8 cellular contexts compared by ENCODE assay signal in the genomic region with DNA sequence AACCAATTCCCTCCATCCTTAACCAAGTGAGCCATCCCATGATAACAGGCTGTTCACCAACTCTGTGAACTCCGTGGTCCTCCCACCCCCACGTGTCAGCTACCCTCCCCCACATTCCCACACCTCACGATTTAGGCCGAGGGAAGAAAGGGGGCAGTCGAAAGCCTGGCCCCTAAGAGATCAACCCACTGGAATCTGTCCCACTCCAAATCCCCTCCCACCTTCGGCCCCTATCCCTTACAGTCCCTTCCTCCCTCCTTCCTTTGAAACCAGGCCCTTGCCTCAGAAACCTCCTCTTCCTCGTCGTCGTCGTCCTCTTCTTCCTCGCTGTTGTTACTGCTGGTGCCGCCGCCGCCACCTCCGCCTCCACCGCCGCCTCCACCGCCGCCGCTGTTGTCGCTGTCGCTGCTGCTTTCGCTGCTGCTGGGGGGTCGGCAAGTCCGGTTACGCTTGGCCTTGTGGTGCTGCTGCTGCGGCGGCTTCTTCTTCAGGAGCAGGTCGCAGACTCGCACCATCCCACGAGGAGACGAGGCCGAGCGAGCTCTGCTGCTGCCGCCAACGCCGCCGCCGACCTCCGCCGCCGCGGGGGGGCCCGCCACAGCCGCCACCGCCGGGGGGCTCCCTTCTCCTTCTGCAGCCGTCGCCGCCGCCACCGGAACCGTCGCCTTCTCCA. TPM values are rescaled to one million over a fixed set of nuclear protein-coding genes. Genes with fewer than 3 reads are reported as not detected.
A peak's percentile ranks its signal among the peaks of the same experiment; 100 is the strongest.
DNase-seq lines count a peak whose midpoint lies in the region; ATAC-seq and TF ChIP-seq lines count a peak whose summit lies in the region.

No MANE protein-coding gene starts in this region.

- peak overlapping the region; percentile 99 for H3K4me3 ChIP-seq in fibroblast of villous mesenchyme (ENCODE audit: low read depth, low read length)

- H3K27ac Mint-ChIP-seq in activated CD8-positive, alpha-beta T cell treated with anti-CD3 and anti-CD28 coated beads, Interleukin-2, amount 10 ng/mL, durations not matched to agents 7 days and 5 days = peak overlapping the region; percentile 100

- peak overlapping the region; percentile 99 for H3K4me3 Mint-ChIP-seq in activated CD8-positive, alpha-beta T cell treated with anti-CD3 and anti-CD28 coated beads, Interleukin-2, amount 10 ng/mL, durations not matched to agents 7 days and 5 days

- 0 out of 2 replicates have a peak, but pooled peaks have one; percentile 16 for TF ChIP-seq EP300 in Ishikawa (IDR thresholded peaks at IDR 0.05; ENCODE audit: borderline replicate concordance)

- ATAC-seq in GM21723 (IDR thresholded peaks at IDR 0.05; ENCODE audit: unreplicated experiment) = peak; percentile 40
- ATAC-seq in activated CD8-positive, alpha-beta T cell treated with anti-CD3 and anti-CD28 coated beads, Interleukin-2, amount 10 ng/mL, durations not matched to agents 7 days and 5 days = peak; percentile 32

- POLR2A ChIA-PET in activated CD8-positive, alpha-beta T cell treated with anti-CD3 and anti-CD28 coated beads, Interleukin-2, amount 10 ng/mL, durations not matched to agents 7 days and 5 days (lab: Charles Lee) = interaction anchor here (0.5 to 4.7 kb wide), 14 partner anchors 8 to 880 kb away, joined by 3 to 31 read pairs (median 3); partner anchors contain the start of gene COX18

- peaks cover 23% of the 10 kb centered on the region for H3K36me3 Mint-ChIP-seq in activated CD8-positive, alpha-beta T cell treated with anti-CD3 and anti-CD28 coated beads, Interleukin-2, amount 10 ng/mL, durations not matched to agents 7 days and 5 days (ENCODE audit: low read depth)

- peak; percentile 38; the same call in 1 of the 2 replicates for TF ChIP-seq RAD21 in Ishikawa (IDR thresholded peaks at IDR 0.05; ENCODE audit: low read depth)

- CTCF ChIA-PET in activated CD8-positive, alpha-beta T cell treated with anti-CD3 and anti-CD28 coated beads, Interleukin-2, amount 10 ng/mL, durations not matched to agents 7 days and 5 days (lab: Charles Lee) = interaction anchor here (0.6 to 4.6 kb wide), 24 partner anchors 10 to 219 kb away, joined by 3 to 39 read pairs (median 8); partner anchors contain the start of gene COX18

- peak in 2 of 3 donors; percentile 4 to 27 for DNase-seq in stimulated activated CD4-positive, alpha-beta T cell treated with anti-CD3 and anti-CD28 coated beads, Interleukin-12 subunit alpha, Interleukin-12 subunit beta, amount 100 ng/mL, for 48 hours (ENCODE audit: low read depth in 2 of 3, low spot score in 1 of 3)
- no peak for DNase-seq in stimulated activated CD4-positive, alpha-beta T cell treated with anti-CD3 and anti-CD28 coated beads, Interleukin-12 subunit alpha, Interleukin-12 subunit beta, amount 100 ng/mL, for 4 hours
- no peak for DNase-seq in activated CD8-positive, alpha-beta T cell treated with anti-CD3 and anti-CD28 coated beads, Interleukin-2, amount 10 ng/mL, durations not matched to agents 7 days and 5 days
- peak; percentile 53 for DNase-seq in fibroblast of villous mesenchyme (ENCODE audit: low read depth)
- peak in 36 of 56 donors; percentile 8 to 93 (median 57) for DNase-seq in nucleus accumbens (lab: John Stamatoyannopoulos, UW)
- no peak for DNase-seq in NCI-H1694 (lab: John Stamatoyannopoulos, UW)

- H3K27me3 Mint-ChIP-seq in activated CD8-positive, alpha-beta T cell treated with anti-CD3 and anti-CD28 coated beads, Interleukin-2, amount 10 ng/mL, durations not matched to agents 7 days and 5 days (ENCODE audit: low read depth) = no peaks in the 10 kb centered on the region

- H3K4me1 Mint-ChIP-seq in activated CD8-positive, alpha-beta T cell treated with anti-CD3 and anti-CD28 coated beads, Interleukin-2, amount 10 ng/mL, durations not matched to agents 7 days and 5 days (ENCODE audit: low read depth) = peaks cover 49% of the 10 kb centered on the region

- TF ChIP-seq CTCF in fibroblast of villous mesenchyme (IDR thresholded peaks at IDR 0.05; ENCODE audit: insufficient read depth, low read depth, low read length) = no peak

- no peaks in the 10 kb centered on the region for H3K9me3 Mint-ChIP-seq in activated CD8-positive, alpha-beta T cell treated with anti-CD3 and anti-CD28 coated beads, Interleukin-2, amount 10 ng/mL, durations not matched to agents 7 days and 5 days (ENCODE audit: insufficient read depth)

TF ChIP-seq in Ishikawa, 13 proteins besides CTCF, POLR2A, EP300 and RAD21:
- TF ChIP-seq TCF12 (IDR thresholded peaks at IDR 0.05; ENCODE audit: low read depth) (no peak), USF1 (IDR thresholded peaks at IDR 0.05) (no peak), EGR1 (IDR thresholded peaks at IDR 0.05) (no peak), FOXM1 (IDR thresholded peaks at IDR 0.05; ENCODE audit: borderline replicate concordance, low read depth) (no peak), NFIC (IDR thresholded peaks at IDR 0.05) (no peak), TAF1 (IDR thresholded peaks at IDR 0.05; ENCODE audit: low read depth) (no peak), CEBPB (IDR thresholded peaks at IDR 0.05) (no peak), TEAD4 (IDR thresholded peaks at IDR 0.05) (no peak), ZBTB7A (IDR thresholded peaks at IDR 0.05; ENCODE audit: low read depth) (no peak), MAX (IDR thresholded peaks at IDR 0.05) (no peak; the same call in 1 of the 2 replicates)
- TF ChIP-seq, protein P1, sequence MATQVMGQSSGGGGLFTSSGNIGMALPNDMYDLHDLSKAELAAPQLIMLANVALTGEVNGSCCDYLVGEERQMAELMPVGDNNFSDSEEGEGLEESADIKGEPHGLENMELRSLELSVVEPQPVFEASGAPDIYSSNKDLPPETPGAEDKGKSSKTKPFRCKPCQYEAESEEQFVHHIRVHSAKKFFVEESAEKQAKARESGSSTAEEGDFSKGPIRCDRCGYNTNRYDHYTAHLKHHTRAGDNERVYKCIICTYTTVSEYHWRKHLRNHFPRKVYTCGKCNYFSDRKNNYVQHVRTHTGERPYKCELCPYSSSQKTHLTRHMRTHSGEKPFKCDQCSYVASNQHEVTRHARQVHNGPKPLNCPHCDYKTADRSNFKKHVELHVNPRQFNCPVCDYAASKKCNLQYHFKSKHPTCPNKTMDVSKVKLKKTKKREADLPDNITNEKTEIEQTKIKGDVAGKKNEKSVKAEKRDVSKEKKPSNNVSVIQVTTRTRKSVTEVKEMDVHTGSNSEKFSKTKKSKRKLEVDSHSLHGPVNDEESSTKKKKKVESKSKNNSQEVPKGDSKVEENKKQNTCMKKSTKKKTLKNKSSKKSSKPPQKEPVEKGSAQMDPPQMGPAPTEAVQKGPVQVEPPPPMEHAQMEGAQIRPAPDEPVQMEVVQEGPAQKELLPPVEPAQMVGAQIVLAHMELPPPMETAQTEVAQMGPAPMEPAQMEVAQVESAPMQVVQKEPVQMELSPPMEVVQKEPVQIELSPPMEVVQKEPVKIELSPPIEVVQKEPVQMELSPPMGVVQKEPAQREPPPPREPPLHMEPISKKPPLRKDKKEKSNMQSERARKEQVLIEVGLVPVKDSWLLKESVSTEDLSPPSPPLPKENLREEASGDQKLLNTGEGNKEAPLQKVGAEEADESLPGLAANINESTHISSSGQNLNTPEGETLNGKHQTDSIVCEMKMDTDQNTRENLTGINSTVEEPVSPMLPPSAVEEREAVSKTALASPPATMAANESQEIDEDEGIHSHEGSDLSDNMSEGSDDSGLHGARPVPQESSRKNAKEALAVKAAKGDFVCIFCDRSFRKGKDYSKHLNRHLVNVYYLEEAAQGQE (IDR thresholded peaks at IDR 0.05; ENCODE audit: low read depth) = no peak
TF ChIP-seq in Ishikawa: peak in this region for 0.

RNA-seq across cellular contexts. Expression of gene ANKRD17, which starts 0.5 kb away (rescaled TPM):
- total RNA-seq in activated CD8-positive, alpha-beta T cell treated with anti-CD3 and anti-CD28 coated beads, Interleukin-2, amount 10 ng/mL, durations not matched to agents 7 days and 5 days = 10 to 100 TPM; 45.8 to 46.6 TPM
- total RNA-seq in fibroblast of villous mesenchyme = 53.5 and 80.7 TPM in 2 replicates

Comparison
In these comparisons a context has a peak if more than half of its experiments do, and no peak if none do; other contexts are left out.
1. DNase-seq: peak in stimulated activated CD4-positive, alpha-beta T cell treated with anti-CD3 and anti-CD28 coated beads, Interleukin-12 subunit alpha, Interleukin-12 subunit beta, amount 100 ng/mL, for 48 hours (2 of 3), fibroblast of villous mesenchyme (single experiment) and nucleus accumbens (36 of 56); none in stimulated activated CD4-positive, alpha-beta T cell treated with anti-CD3 and anti-CD28 coated beads, Interleukin-12 subunit alpha, Interleukin-12 subunit beta, amount 100 ng/mL, for 4 hours (single experiment), activated CD8-positive, alpha-beta T cell treated with anti-CD3 and anti-CD28 coated beads, Interleukin-2, amount 10 ng/mL, durations not matched to agents 7 days and 5 days (single experiment) and NCI-H1694 (single experiment).